In the genomic region with DNA sequence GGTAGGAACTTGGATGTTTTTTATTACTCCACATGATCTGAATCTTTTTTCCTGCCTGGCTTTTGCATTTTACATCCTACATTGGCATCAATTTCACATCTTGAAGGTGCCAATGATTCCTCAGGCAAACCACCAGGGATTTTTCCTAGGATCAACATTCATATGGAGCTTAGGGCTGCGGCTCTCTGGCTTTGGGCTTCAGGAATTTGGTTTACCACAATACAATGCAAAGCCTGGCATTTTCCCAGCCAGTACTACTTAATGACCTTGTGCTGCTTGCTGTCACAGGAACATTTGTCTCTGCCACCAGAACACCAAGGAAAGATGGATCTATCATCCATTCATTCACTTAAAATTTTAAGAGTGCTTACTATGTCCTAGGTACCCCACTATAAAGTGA, we compare ENCODE assay signal across 17 cellular contexts.
DNase-seq lines count a peak whose midpoint lies in the region; ATAC-seq, FAIRE-seq and TF ChIP-seq lines count a peak whose summit lies in the region.
"Had no signal": no experiment of that assay in that cellular context is flagged by ENCODE, and none has a peak within 500 bp of the region (broad histone marks: within the 10 kb centered on the region; RNA-seq: fewer than 3 reads in every experiment).

No MANE protein-coding gene starts in this region.

- POLR2A ChIA-PET in activated CD8-positive, alpha-beta T cell treated with anti-CD3 and anti-CD28 coated beads, Interleukin-2, amount 10 ng/mL, durations not matched to agents 7 days and 5 days (lab: Charles Lee), result no interaction called here

- FAIRE-seq in HTR-8/SVneo (lab: Jason Lieb, UNC), result no peak

- in situ Hi-C loops in astrocyte of the spinal cord (cut with HindIII; ENCODE audit: low sequenced_read_pairs), result no loop called here

- H3K27ac Mint-ChIP-seq in activated CD8-positive, alpha-beta T cell treated with anti-CD3 and anti-CD28 coated beads, Interleukin-2, amount 10 ng/mL, durations not matched to agents 7 days and 5 days, result no peak overlapping the region
- H3K27ac Mint-ChIP-seq: activated B cell treated with CpG ODN at 0.5 μM for 24 hours; CD8-positive, alpha-beta T cell; naive B cell had no signal

- no peaks in the 10 kb centered on the region for H3K4me1 Mint-ChIP-seq in activated CD8-positive, alpha-beta T cell treated with anti-CD3 and anti-CD28 coated beads, Interleukin-2, amount 10 ng/mL, durations not matched to agents 7 days and 5 days (ENCODE audit: low read depth)
- H3K4me1 Mint-ChIP-seq: activated B cell treated with CpG ODN at 0.5 μM for 24 hours, naive B cell had no signal

- H3K4me3 Mint-ChIP-seq in activated CD8-positive, alpha-beta T cell treated with anti-CD3 and anti-CD28 coated beads, Interleukin-2, amount 10 ng/mL, durations not matched to agents 7 days and 5 days, result no peak overlapping the region
- H3K4me3 Mint-ChIP-seq: activated B cell treated with CpG ODN at 0.5 μM for 24 hours; CD8-positive, alpha-beta T cell; naive B cell had no signal

- no peaks in the 10 kb centered on the region for H3K36me3 Mint-ChIP-seq in activated CD8-positive, alpha-beta T cell treated with anti-CD3 and anti-CD28 coated beads, Interleukin-2, amount 10 ng/mL, durations not matched to agents 7 days and 5 days (ENCODE audit: low read depth)
- H3K36me3 Mint-ChIP-seq: CD8-positive, alpha-beta T cell; naive B cell had no signal

- no peak overlapping the region for H3K4me3 ChIP-seq in astrocyte of the spinal cord (ENCODE audit: low read depth, low read length)
- H3K4me3 ChIP-seq: colonic mucosa had no signal

- DNase-seq in DMS79 (lab: John Stamatoyannopoulos, UW) (peak; percentile 6), HTR-8/SVneo (ENCODE audit: insufficient read length, low spot score) (peak; percentile 40), astrocyte of the spinal cord (ENCODE audit: low read depth, low spot score) (peak; percentile 85), kidney tubule cell (ENCODE audit: low spot score) (peak; percentile 60), 8988T (no peak), NCI-H187 treated with DMSO at 0.1 percent for 48 hours (lab: John Stamatoyannopoulos, UW) (no peak)
- no peak for DNase-seq in activated effector memory CD4-positive, alpha-beta T cell treated with anti-CD3 and anti-CD28 coated beads, Interleukin-2, amount 50 U/mL, for 16 hours
- no peak for DNase-seq in activated CD8-positive, alpha-beta T cell treated with anti-CD3 and anti-CD28 coated beads, Interleukin-2, amount 10 ng/mL, durations not matched to agents 7 days and 5 days
- DNase-seq: activated B cell treated with CpG ODN at 0.5 μM for 24 hours; CD8-positive, alpha-beta T cell; colonic mucosa; hypothalamus; naive B cell; NCI-H2029; RPMI8226; stimulated activated CD4-positive, alpha-beta T cell treated with anti-CD3 and anti-CD28 coated beads, Interleukin-15, amount 100 ng/mL, for 24 hours; stimulated activated naive CD4-positive, alpha-beta T cell had no signal

- no peaks in the 10 kb centered on the region for H3K9me3 Mint-ChIP-seq in activated CD8-positive, alpha-beta T cell treated with anti-CD3 and anti-CD28 coated beads, Interleukin-2, amount 10 ng/mL, durations not matched to agents 7 days and 5 days (ENCODE audit: insufficient read depth)
- H3K9me3 Mint-ChIP-seq: activated B cell treated with CpG ODN at 0.5 μM for 24 hours; CD8-positive, alpha-beta T cell; naive B cell had no signal

- CTCF ChIA-PET in activated CD8-positive, alpha-beta T cell treated with anti-CD3 and anti-CD28 coated beads, Interleukin-2, amount 10 ng/mL, durations not matched to agents 7 days and 5 days (lab: Charles Lee), result no interaction called here

- ATAC-seq in activated CD8-positive, alpha-beta T cell treated with anti-CD3 and anti-CD28 coated beads, Interleukin-2, amount 10 ng/mL, durations not matched to agents 7 days and 5 days, result no peak
- ATAC-seq: CD8-positive, alpha-beta T cell had no signal

- H3K27me3 Mint-ChIP-seq in activated CD8-positive, alpha-beta T cell treated with anti-CD3 and anti-CD28 coated beads, Interleukin-2, amount 10 ng/mL, durations not matched to agents 7 days and 5 days (ENCODE audit: low read depth), result no peaks in the 10 kb centered on the region
- H3K27me3 Mint-ChIP-seq: activated B cell treated with CpG ODN at 0.5 μM for 24 hours, naive B cell had no signal

- no peak for TF ChIP-seq CTCF in astrocyte of the spinal cord (IDR thresholded peaks at IDR 0.05; ENCODE audit: low read depth, low read length)

Comparison
In these comparisons a context has a peak if more than half of its experiments do, and no peak if none do; other contexts are left out.
1. DNase-seq: peak in DMS79 (single experiment), HTR-8/SVneo (single experiment), astrocyte of the spinal cord (single experiment) and kidney tubule cell (single experiment); none in activated effector memory CD4-positive, alpha-beta T cell treated with anti-CD3 and anti-CD28 coated beads, Interleukin-2, amount 50 U/mL, for 16 hours (single experiment), 8988T (single experiment), activated CD8-positive, alpha-beta T cell treated with anti-CD3 and anti-CD28 coated beads, Interleukin-2, amount 10 ng/mL, durations not matched to agents 7 days and 5 days (single experiment) and NCI-H187 treated with DMSO at 0.1 percent for 48 hours (single experiment).